In the genomic region with DNA sequence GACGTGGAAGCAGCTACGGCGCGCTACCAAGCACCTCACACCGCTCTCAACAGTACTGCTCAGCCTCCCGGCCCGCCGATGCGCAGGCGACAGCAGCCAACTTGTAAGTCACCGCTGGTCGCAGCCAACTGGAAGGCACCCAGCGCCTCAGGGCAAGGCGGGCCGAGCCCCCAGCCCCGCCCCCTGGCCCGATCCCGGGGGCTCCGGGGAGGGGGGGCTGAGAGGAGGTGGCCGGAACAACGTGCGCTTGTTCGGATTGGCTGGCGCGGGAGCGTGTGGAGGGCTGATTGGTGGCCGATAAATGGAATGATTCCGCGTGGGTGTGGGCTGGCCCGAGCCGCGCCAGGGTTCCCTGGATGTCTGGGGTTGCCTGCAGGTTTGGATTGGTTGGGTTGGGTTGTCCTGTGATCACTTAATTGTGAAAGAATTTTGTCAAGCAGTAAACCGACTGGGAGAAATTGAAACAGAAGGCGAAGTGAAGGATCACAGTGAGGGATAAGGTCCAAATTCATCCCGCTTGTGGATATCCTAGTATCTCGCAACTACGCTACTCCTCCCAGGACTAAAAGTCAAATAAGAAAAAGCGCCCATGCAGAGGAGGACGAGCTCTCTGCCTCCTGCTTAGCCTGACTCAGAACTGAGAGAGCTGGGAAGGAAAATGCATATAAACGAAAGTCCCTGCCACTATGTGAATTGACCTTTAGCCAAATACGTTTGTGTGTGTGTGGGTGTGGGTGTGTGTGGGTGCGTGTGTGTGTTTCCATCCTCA, we compare ENCODE assay signal across 8 cellular contexts. TPM values are rescaled to one million over a fixed set of nuclear protein-coding genes. Genes with fewer than 3 reads are reported as not detected.
DNase-seq lines count a peak whose midpoint lies in the region; ATAC-seq and TF ChIP-seq lines count a peak whose summit lies in the region.

A gene with protein sequence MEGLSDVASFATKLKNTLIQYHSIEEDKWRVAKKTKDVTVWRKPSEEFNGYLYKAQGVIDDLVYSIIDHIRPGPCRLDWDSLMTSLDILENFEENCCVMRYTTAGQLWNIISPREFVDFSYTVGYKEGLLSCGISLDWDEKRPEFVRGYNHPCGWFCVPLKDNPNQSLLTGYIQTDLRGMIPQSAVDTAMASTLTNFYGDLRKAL (minus strand): TSS at position 130 of the 769 bp plus-strand sequence. CDS start 5,102 bp downstream, outside the sequence.

- peak; percentile 94 to 99 (median 95) for ATAC-seq in natural killer cell

- H3K27me3 Mint-ChIP-seq in natural killer cell (ENCODE audit: low read depth in 2 of 2) = no peaks in the 10 kb centered on the region

- peaks cover 56 to 63% of the 10 kb centered on the region in 2 donors for H3K4me1 Mint-ChIP-seq in natural killer cell

- H3K9me3 Mint-ChIP-seq in natural killer cell = no peaks in the 10 kb centered on the region

- no peaks in the 10 kb centered on the region for H3K36me3 Mint-ChIP-seq in natural killer cell

- no peak for TF ChIP-seq CTCF in natural killer cell (IDR thresholded peaks at IDR 0.05)

- peak; percentile 96 for TF ChIP-seq POLR2A in Raji (IDR thresholded peaks at IDR 0.05; ENCODE audit: insufficient read depth, low read depth, low read length)

- intact Hi-C loops in natural killer cell (cut with micrococcal nuclease) = loop anchor here (1.0 to 2.0 kb wide), 2 partner anchors 18 to 244 kb away; a partner anchor contains a TSS

- peak within 1 kb of the TSS; percentile 98 for H3K4me3 Mint-ChIP-seq in natural killer cell

- H3K27ac Mint-ChIP-seq in natural killer cell = peak within 1 kb of the TSS; percentile 90 to 97

- peak; percentile 97 for DNase-seq in Daoy (ENCODE audit: low read depth)
- peak; percentile 97 for DNase-seq in H4 (ENCODE audit: low spot score)
- DNase-seq in LoVo (ENCODE audit: low spot score) = peak; percentile 94
- peak; percentile 91 for DNase-seq in activated T-helper 9 cell treated with anti-CD3 and anti-CD28 coated beads, Interleukin-2, amount 50 U/mL, for 16 hours (ENCODE audit: low read depth)
- peak; percentile 97 for DNase-seq in fibroblast of peridontal ligament (ENCODE audit: extremely low read depth)
- peak; percentile 94 for DNase-seq in natural killer cell
- peak; percentile 92 for DNase-seq in stimulated activated naive CD4-positive, alpha-beta T cell treated with Interleukin-2 at 50 U/mL for 16 hours (lab: John Stamatoyannopoulos, UW)

RNA-seq across cellular contexts. Expression of the gene that starts here (rescaled TPM):
- total RNA-seq in Daoy (2014; rRNA removed; shearing (Covaris generic)) = 44.5 and 84.3 TPM in 2 replicates
- total RNA-seq in H4 (2014; rRNA removed; shearing (Covaris generic)) = 67.1 and 91.0 TPM in 2 replicates
- 10 to 100 TPM; 53.3 to 90.2 (median 53.6) TPM for total RNA-seq in natural killer cell

Comparison
In these comparisons a context has a peak if more than half of its experiments do, and no peak if none do; other contexts are left out.
1. Peak in every context shown above with its lines: DNase-seq and ATAC-seq.